1 cellular context compared by ENCODE assay signal in genomic region chr18:48679236-48679635, GRCh38.
TF ChIP-seq lines count a peak whose summit lies in the region.

No MANE protein-coding gene starts in this region.

TF ChIP-seq in endothelial cell of umbilical vein, 7 proteins besides CTCF, POLR2A, EP300 and RAD21:
- no peak for TF ChIP-seq EZH2 (IDR thresholded peaks at IDR 0.05; ENCODE audit: borderline replicate concordance, low read depth, low read length, severe bottlenecking)
- TF ChIP-seq POLR2AphosphoS5 (IDR thresholded peaks at IDR 0.05; ENCODE audit: insufficient read depth, low read depth, low read length) = no peak
- TF ChIP-seq GATA2 (IDR thresholded peaks at IDR 0.05; ENCODE audit: insufficient read depth, insufficient read length, low read depth, low read length) = no peak
- no peak for TF ChIP-seq MYC (IDR thresholded peaks at IDR 0.05; ENCODE audit: low read depth, low read length)
- no peak for TF ChIP-seq FOS (IDR thresholded peaks at IDR 0.05; ENCODE audit: borderline replicate concordance, insufficient read depth, low read length)
- no peak for TF ChIP-seq JUN (IDR thresholded peaks at IDR 0.05; ENCODE audit: borderline replicate concordance, insufficient read depth, insufficient read length, low read depth)
- TF ChIP-seq, protein P1, sequence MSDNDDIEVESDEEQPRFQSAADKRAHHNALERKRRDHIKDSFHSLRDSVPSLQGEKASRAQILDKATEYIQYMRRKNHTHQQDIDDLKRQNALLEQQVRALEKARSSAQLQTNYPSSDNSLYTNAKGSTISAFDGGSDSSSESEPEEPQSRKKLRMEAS (IDR thresholded peaks at IDR 0.05; ENCODE audit: insufficient read depth, insufficient read length) = no peak
